8 cellular contexts compared by ENCODE assay signal in the genomic region with DNA sequence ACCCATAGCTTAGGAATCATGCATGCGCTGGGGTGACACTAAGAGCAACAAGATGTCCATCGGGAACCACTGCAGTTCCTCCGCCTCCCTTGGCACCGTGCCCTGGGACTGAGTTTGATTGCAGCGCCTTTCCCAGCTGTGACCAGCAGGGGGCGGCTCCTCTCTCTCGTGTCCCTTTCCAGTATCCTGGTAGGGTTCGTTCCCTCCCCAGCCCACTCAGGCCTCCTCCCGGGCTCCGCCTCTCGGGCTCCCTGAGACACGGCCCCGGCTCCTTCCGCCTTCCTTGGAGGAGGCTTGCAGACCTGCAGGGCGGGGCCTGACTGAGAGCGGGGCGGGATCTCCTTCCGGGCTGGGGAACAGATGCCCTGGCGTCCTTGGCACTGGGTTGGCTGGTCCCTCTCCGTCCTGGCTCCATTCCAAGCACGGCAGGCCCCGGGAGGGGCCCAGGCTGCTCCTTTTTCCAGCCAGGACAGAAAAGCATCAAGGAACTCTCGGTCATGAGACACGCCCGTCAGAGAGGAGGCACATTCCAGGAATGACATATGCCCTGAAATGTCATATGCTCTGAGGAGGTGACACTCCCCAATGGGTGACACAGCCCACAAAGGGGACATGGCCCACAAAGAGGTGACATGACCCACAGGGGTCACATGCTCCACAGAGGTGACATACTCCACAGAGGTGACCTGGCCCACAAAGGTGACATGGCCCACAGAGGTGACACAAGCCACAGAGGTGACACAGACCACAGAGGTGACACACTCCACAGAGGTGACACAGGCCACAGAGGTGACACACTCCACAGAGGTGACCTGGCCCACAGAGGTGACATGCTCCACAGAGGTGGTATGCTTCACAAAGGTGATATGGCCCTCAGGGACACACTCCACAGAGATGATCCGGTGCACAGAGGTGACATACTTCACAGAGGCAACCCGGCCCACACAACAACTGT.
DNase-seq lines count a peak whose midpoint lies in the region; TF ChIP-seq lines count a peak whose summit lies in the region.

No MANE protein-coding gene starts in this region.

- H3K36me3 ChIP-seq in adipocyte (ENCODE audit: control insufficient read depth, insufficient read depth, low read length, severe bottlenecking) = no peaks in the 10 kb centered on the region
- H3K36me3 ChIP-seq in cardiac muscle cell = no peaks in the 10 kb centered on the region
- no peaks in the 10 kb centered on the region for H3K36me3 ChIP-seq in parathyroid adenoma (ENCODE audit: control insufficient read depth, insufficient read depth, low read length)
- no peaks in the 10 kb centered on the region for H3K36me3 ChIP-seq in tibial artery

- CTCF ChIA-PET in AG04449 (lab: Yijun Ruan, JAX) = interaction anchor here (0.6 to 3.0 kb wide), 56 partner anchors 8 to 467 kb away, joined by 3 to 29 read pairs (median 5); no protein-coding TSS in a partner anchor

- H3K4me2 ChIP-seq in parathyroid adenoma (ENCODE audit: low read length) = peak overlapping the region; percentile 42

- H3K4me3 ChIP-seq in AG04449 (ENCODE audit: low read depth, low read length) = peak overlapping the region; percentile 44
- H3K4me3 ChIP-seq in adipocyte (ENCODE audit: low read length) = peak overlapping the region; percentile 72
- peak overlapping the region; percentile 5 for H3K4me3 ChIP-seq in cardiac muscle cell
- H3K4me3 ChIP-seq in parathyroid adenoma (ENCODE audit: low read depth, low read length) = peak overlapping the region; percentile 28
- H3K4me3 ChIP-seq in tibial artery = peak overlapping the region; percentile 33 to 44

- H3K4me1 ChIP-seq in adipocyte (ENCODE audit: control insufficient read depth, insufficient read depth, low read length) (peaks cover 70% of the 10 kb centered on the region), cardiac muscle cell (ENCODE audit: low read depth) (no peaks in the 10 kb centered on the region), parathyroid adenoma (peaks cover 19% of the 10 kb centered on the region), tibial artery (peaks cover 0 to 43% (median 33%) of the 10 kb centered on the region in 4 donors)

- TF ChIP-seq CTCF in AG04449 (IDR thresholded peaks at IDR 0.05; ENCODE audit: insufficient read depth, low read length, missing control alignments) (peak; percentile 92), cardiac muscle cell (IDR thresholded peaks at IDR 0.05; ENCODE audit: low read depth, low read length) (peak; percentile 93), parathyroid adenoma (IDR thresholded peaks at IDR 0.05) (peak; percentile 97), tibial artery (IDR thresholded peaks at IDR 0.05) (peak; percentile 91 to 94)

- POLR2A ChIA-PET in AG04449 (lab: Yijun Ruan, JAX) = interaction anchor here (0.9 to 1.6 kb wide), 3 partner anchors 11 to 97 kb away, joined by 3 to 4 read pairs (median 4); no protein-coding TSS in a partner anchor

- H3K27me3 ChIP-seq in adipocyte (replicated peaks; ENCODE audit: control insufficient read depth, insufficient read depth, low read length) (no peaks in the 10 kb centered on the region), cardiac muscle cell (no peaks in the 10 kb centered on the region), parathyroid adenoma (ENCODE audit: control insufficient read depth, insufficient read depth, low read length) (no peaks in the 10 kb centered on the region), tibial artery (no peaks in the 10 kb centered on the region)

- DNase-seq in AG04449 (ENCODE audit: low read depth, low spot score) = peak; percentile 73
- peak; percentile 65 for DNase-seq in GM19238 (ENCODE audit: insufficient read length, low spot score)
- peak; percentile 60 for DNase-seq in NCI-H1048 (lab: John Stamatoyannopoulos, UW)
- DNase-seq in SW 1271 (lab: John Stamatoyannopoulos, UW) = peak; percentile 95 to 96
- DNase-seq in adipocyte (ENCODE audit: low read depth) = peak; percentile 99
- DNase-seq in cardiac muscle cell (ENCODE audit: low read depth in 1 of 2, low spot score in 1 of 2) = peak; percentile 92 to 98
- peak; percentile 99 for DNase-seq in tibial artery

- H2AFZ ChIP-seq in parathyroid adenoma = peak overlapping the region; percentile 59

- intact Hi-C loops in tibial artery (cut with DNase I; ENCODE audit: low total_unique reads) = loop anchor here (10.0 kb wide), 1 partner anchor 75 kb away; a partner anchor contains a TSS

- H3K9me3 ChIP-seq in adipocyte (ENCODE audit: control insufficient read depth, low read length) = no peaks in the 10 kb centered on the region
- no peaks in the 10 kb centered on the region for H3K9me3 ChIP-seq in cardiac muscle cell (ENCODE audit: low read depth)
- H3K9me3 ChIP-seq in parathyroid adenoma (ENCODE audit: control insufficient read depth, low read length) = no peaks in the 10 kb centered on the region
- H3K9me3 ChIP-seq in tibial artery = no peaks in the 10 kb centered on the region

- H3K9ac ChIP-seq in adipocyte (ENCODE audit: low read length) = peak overlapping the region; percentile 72
- no peak overlapping the region for H3K9ac ChIP-seq in parathyroid adenoma

- H3K79me2 ChIP-seq in parathyroid adenoma = no peaks in the 10 kb centered on the region

- no peak overlapping the region for H3K27ac ChIP-seq in cardiac muscle cell
- peak overlapping the region; percentile 82 for H3K27ac ChIP-seq in parathyroid adenoma
- H3K27ac ChIP-seq in tibial artery = peak overlapping the region; percentile 79 to 83

Comparison
In these comparisons a context has a peak if more than half of its experiments do, and no peak if none do; other contexts are left out.
1. H3K4me3 ChIP-seq: peak in every context shown above with its lines; median percentile 72 in adipocyte; 44 in AG04449; 38 in tibial artery; 28 in parathyroid adenoma; 5 in cardiac muscle cell.